In genomic region chr2:62149708-62150107, GRCh38 we compare ENCODE assay signal across 12 cellular contexts. TPM values are rescaled to one million over a fixed set of nuclear protein-coding genes. Genes with fewer than 3 reads are reported as not detected.
A peak's percentile ranks its signal among the peaks of the same experiment; 100 is the strongest.
DNase-seq lines count a peak whose midpoint lies in the region; ATAC-seq and TF ChIP-seq lines count a peak whose summit lies in the region.
"Had no signal": no experiment of that assay in that cellular context is flagged by ENCODE, and none has a peak within 500 bp of the region (broad histone marks: within the 10 kb centered on the region; RNA-seq: fewer than 3 reads in every experiment).

No MANE protein-coding gene starts in this region.

- no peak overlapping the region for H3K4me3 ChIP-seq in epithelial cell of proximal tubule (ENCODE audit: low read depth, low read length)
- H3K4me3 ChIP-seq: esophagus squamous epithelium had no signal

- H3K9me3 Mint-ChIP-seq in natural killer cell treated with Interleukin-12 subunit alpha and Interleukin-12 subunit beta and Interleukin-15 and Interleukin-18, amount 100 ng/mL, for 72 hours: no peaks in the 10 kb centered on the region

- H3K4me3 Mint-ChIP-seq in natural killer cell treated with Interleukin-12 subunit alpha and Interleukin-12 subunit beta and Interleukin-15 and Interleukin-18, amount 100 ng/mL, for 72 hours: no peak overlapping the region
- H3K4me3 Mint-ChIP-seq: naive thymus-derived CD4-positive, alpha-beta T cell had no signal

- H3K4me1 Mint-ChIP-seq in natural killer cell treated with Interleukin-12 subunit alpha and Interleukin-12 subunit beta and Interleukin-15 and Interleukin-18, amount 100 ng/mL, for 72 hours (ENCODE audit: low read depth in 2 of 2): peaks cover 0 to 9% of the 10 kb centered on the region in 2 donors

- peak; percentile 90 for DNase-seq in GM04503 (ENCODE audit: low read depth)
- DNase-seq in NCI-H69 (lab: John Stamatoyannopoulos, UW): peak; percentile 6
- DNase-seq in epithelial cell of proximal tubule (ENCODE audit: low read depth): peak; percentile 32
- DNase-seq in non-pigmented ciliary epithelial cell (ENCODE audit: low read depth): peak; percentile 91
- DNase-seq in germinal center (ENCODE audit: low spot score): no peak
- no peak for DNase-seq in natural killer cell treated with Interleukin-12 subunit alpha and Interleukin-12 subunit beta and Interleukin-15 and Interleukin-18, amount 100 ng/mL, for 72 hours (ENCODE audit: low spot score)
- no peak for DNase-seq in DMS79 (lab: John Stamatoyannopoulos, UW)
- DNase-seq: activated effector memory CD4-positive, alpha-beta T cell treated with Interleukin-2 at 50 U/mL for 16 hours; esophagus squamous epithelium; naive thymus-derived CD4-positive, alpha-beta T cell; NCI-H2171 had no signal

- no peak for ATAC-seq in natural killer cell treated with Interleukin-12 subunit alpha and Interleukin-12 subunit beta and Interleukin-15 and Interleukin-18, amount 100 ng/mL, for 72 hours
- no peak for ATAC-seq in GM21390 (IDR thresholded peaks at IDR 0.05; ENCODE audit: unreplicated experiment)
- ATAC-seq: naive thymus-derived CD4-positive, alpha-beta T cell had no signal

- TF ChIP-seq CTCF in epithelial cell of proximal tubule (conservative IDR thresholded peaks at IDR 0.05; ENCODE audit: low read depth, low read length): no peak

- no peaks in the 10 kb centered on the region for H3K27me3 Mint-ChIP-seq in natural killer cell treated with Interleukin-12 subunit alpha and Interleukin-12 subunit beta and Interleukin-15 and Interleukin-18, amount 100 ng/mL, for 72 hours
- H3K27me3 Mint-ChIP-seq: naive thymus-derived CD4-positive, alpha-beta T cell had no signal

- no peak overlapping the region for H3K27ac Mint-ChIP-seq in natural killer cell treated with Interleukin-12 subunit alpha and Interleukin-12 subunit beta and Interleukin-15 and Interleukin-18, amount 100 ng/mL, for 72 hours
- H3K27ac Mint-ChIP-seq: naive thymus-derived CD4-positive, alpha-beta T cell had no signal

- no peaks in the 10 kb centered on the region for H3K36me3 Mint-ChIP-seq in natural killer cell treated with Interleukin-12 subunit alpha and Interleukin-12 subunit beta and Interleukin-15 and Interleukin-18, amount 100 ng/mL, for 72 hours

RNA-seq across cellular contexts. Expression of gene B3GNT2, which starts 46.2 kb away (rescaled TPM):
- total RNA-seq in epithelial cell of proximal tubule: 20.8 and 22.6 TPM in 2 replicates
- total RNA-seq in natural killer cell treated with Interleukin-12 subunit alpha and Interleukin-12 subunit beta and Interleukin-15 and Interleukin-18, amount 100 ng/mL, for 72 hours: 10 to 100 TPM; 29.8 to 31.0 TPM

Comparison
In these comparisons a context has a peak if more than half of its experiments do, and no peak if none do; other contexts are left out.
1. DNase-seq: peak in GM04503 (single experiment), NCI-H69 (single experiment), epithelial cell of proximal tubule (single experiment) and non-pigmented ciliary epithelial cell (single experiment); none in germinal center (single experiment), natural killer cell treated with Interleukin-12 subunit alpha and Interleukin-12 subunit beta and Interleukin-15 and Interleukin-18, amount 100 ng/mL, for 72 hours (single experiment) and DMS79 (single experiment).